In genomic region chr17:17667231-17667630, GRCh38 we compare ENCODE assay signal across 13 cellular contexts. TPM values are rescaled to one million over a fixed set of nuclear protein-coding genes. Genes with fewer than 3 reads are reported as not detected.
DNase-seq lines count a peak whose midpoint lies in the region; ATAC-seq, FAIRE-seq and TF ChIP-seq lines count a peak whose summit lies in the region.
"Had no signal": no experiment of that assay in that cellular context is flagged by ENCODE, and none has a peak within 500 bp of the region (broad histone marks: within the 10 kb centered on the region; RNA-seq: fewer than 3 reads in every experiment).

No MANE protein-coding gene starts in this region.

- H3K9me3 Mint-ChIP-seq in astrocyte (ENCODE audit: unreplicated experiment) (no peaks in the 10 kb centered on the region), neural progenitor cell (peaks cover 2% of the 10 kb centered on the region)
- H3K9me3 Mint-ChIP-seq: CD4-positive, CD25-positive, alpha-beta regulatory T cell had no signal

- no peaks in the 10 kb centered on the region for H3K36me3 ChIP-seq in IMR-90 (ENCODE audit: control insufficient read depth, insufficient read depth, low read length)
- H3K36me3 ChIP-seq in astrocyte (ENCODE audit: insufficient read depth, low read length) = no peaks in the 10 kb centered on the region
- H3K36me3 ChIP-seq in neural progenitor cell = no peaks in the 10 kb centered on the region
- H3K36me3 ChIP-seq in sigmoid colon = no peaks in the 10 kb centered on the region

- CTCF ChIA-PET in IMR-90 (lab: Yijun Ruan, JAX) = no interaction called here

- TF ChIP-seq RAD21 in IMR-90 (IDR thresholded peaks at IDR 0.05; ENCODE audit: low read length) = no peak

- no CpG with 5 or more reads among the region's 2 CpGs for WGBS in IMR-90 (ENCODE audit: extremely low coverage in 2 of 2, insufficient read length in 1 of 2), 2 experiments
- 78 to 81% methylated on average over 2 of the region's 2 CpGs for WGBS in sigmoid colon, 2 donors

- H3K36me3 Mint-ChIP-seq in astrocyte (ENCODE audit: low read depth, unreplicated experiment) (no peaks in the 10 kb centered on the region), neural progenitor cell (no peaks in the 10 kb centered on the region)
- H3K36me3 Mint-ChIP-seq: CD4-positive, CD25-positive, alpha-beta regulatory T cell had no signal

- H3K4me3 Mint-ChIP-seq in astrocyte (ENCODE audit: unreplicated experiment) (no peak overlapping the region), neural progenitor cell (no peak overlapping the region)
- H3K4me3 Mint-ChIP-seq: CD4-positive, CD25-positive, alpha-beta regulatory T cell had no signal

- H3K4me1 ChIP-seq in IMR-90 (ENCODE audit: control insufficient read depth, insufficient read depth, low read length) = peaks cover 8% of the 10 kb centered on the region
- peaks cover 22% of the 10 kb centered on the region for H3K4me1 ChIP-seq in astrocyte (ENCODE audit: insufficient read depth, low read length)
- peaks cover 7% of the 10 kb centered on the region for H3K4me1 ChIP-seq in neural progenitor cell
- H3K4me1 ChIP-seq in sigmoid colon = peaks cover 0 to 9% (median 7%) of the 10 kb centered on the region in 4 donors

- H3K27ac Mint-ChIP-seq in astrocyte (ENCODE audit: unreplicated experiment) (peak overlapping the region; percentile 36), neural progenitor cell (peak overlapping the region; percentile 87)
- H3K27ac Mint-ChIP-seq: CD4-positive, CD25-positive, alpha-beta regulatory T cell had no signal

- H2BK5ac ChIP-seq in IMR-90 (ENCODE audit: low read depth, low read length, poor library complexity, severe bottlenecking) = no peak overlapping the region

- peak overlapping the region; percentile 33; the same call in 1 of the 2 replicates for H2AK5ac ChIP-seq in IMR-90 (ENCODE audit: low read depth, low read length)

- H3K27ac ChIP-seq in IMR-90 (ENCODE audit: insufficient read depth, low read length) (no peak overlapping the region), astrocyte (ENCODE audit: low read depth, low read length) (no peak overlapping the region), neural progenitor cell (no peak overlapping the region), sigmoid colon (no peak overlapping the region)
- H3K27ac ChIP-seq: 22Rv1 had no signal

- H4K8ac ChIP-seq in IMR-90 (ENCODE audit: low read depth in 2 of 2, low read length in 2 of 2) = no peak overlapping the region

- H2BK120ac ChIP-seq in IMR-90 (ENCODE audit: low read depth, low read length) = no peak overlapping the region

- no peak overlapping the region for H3K14ac ChIP-seq in IMR-90 (replicated peaks; ENCODE audit: low read depth, low read length)

- peaks cover 26% of the 10 kb centered on the region for H3K4me1 Mint-ChIP-seq in astrocyte (ENCODE audit: low read depth, unreplicated experiment)
- H3K4me1 Mint-ChIP-seq in neural progenitor cell = peaks cover 80% of the 10 kb centered on the region

- H3K4me2 ChIP-seq in IMR-90 (ENCODE audit: low read depth, low read length) (no peak overlapping the region), astrocyte (ENCODE audit: low read length) (no peak overlapping the region), neural progenitor cell (no peak overlapping the region)

- peaks cover 16% of the 10 kb centered on the region for H3K27me3 Mint-ChIP-seq in astrocyte (ENCODE audit: low read depth, unreplicated experiment)
- peaks cover 9% of the 10 kb centered on the region for H3K27me3 Mint-ChIP-seq in neural progenitor cell (ENCODE audit: insufficient read depth, low read depth)

- POLR2A ChIA-PET in IMR-90 (lab: Charles Lee; ENCODE audit: unreplicated experiment) = no interaction called here

- H2AK9ac ChIP-seq in IMR-90 (replicated peaks; ENCODE audit: low read depth, low read length, poor library complexity) = no peak overlapping the region

- H3F3A ChIP-seq in neural progenitor cell (ENCODE audit: low read depth) = peaks cover 21% of the 10 kb centered on the region

- no peak for ATAC-seq in IMR-90 (ENCODE audit: low read depth)
- ATAC-seq in HG03342 (IDR thresholded peaks at IDR 0.05; ENCODE audit: unreplicated experiment) = no peak
- ATAC-seq: HCT116 had no signal

- no TSS peak for BruUV-seq in IMR-90 (replicated peaks; lab: Mats Ljungman, UMichigan)

- no peak overlapping the region for H2BK20ac ChIP-seq in IMR-90 (ENCODE audit: low read depth, low read length)

- no peaks in the 10 kb centered on the region for H3K79me1 ChIP-seq in IMR-90 (ENCODE audit: low read depth in 1 of 2, low read length in 2 of 2)

- no peak overlapping the region for H4K5ac ChIP-seq in IMR-90 (ENCODE audit: low read depth, low read length)

- no peaks in the 10 kb centered on the region for H4K20me1 ChIP-seq in IMR-90 (ENCODE audit: insufficient read depth, low read length)
- no peaks in the 10 kb centered on the region for H4K20me1 ChIP-seq in astrocyte (ENCODE audit: insufficient read depth, low read length)
- no peaks in the 10 kb centered on the region for H4K20me1 ChIP-seq in neural progenitor cell (ENCODE audit: low read depth)

- intact Hi-C loops in IMR-90 (cut with micrococcal nuclease) (no loop called here), sigmoid colon (cut with DNase I) (no loop called here)

- TF ChIP-seq EP300 in sigmoid colon (IDR thresholded peaks at IDR 0.05) = no peak

- H3K56ac ChIP-seq in IMR-90 (ENCODE audit: extremely low read depth, insufficient read depth, low read length) = no peak overlapping the region

- no peak for FAIRE-seq in astrocyte (lab: Jason Lieb, UNC)
- FAIRE-seq: H54 had no signal

- no peak overlapping the region for H3K23ac ChIP-seq in IMR-90 (ENCODE audit: low read depth, low read length)

- H3K27me3 ChIP-seq in IMR-90 (ENCODE audit: control insufficient read depth, insufficient read depth, low read length) (no peaks in the 10 kb centered on the region; the same call in 1 of the 2 replicates), astrocyte (ENCODE audit: insufficient read depth, low read length) (no peaks in the 10 kb centered on the region), neural progenitor cell (no peaks in the 10 kb centered on the region), sigmoid colon (no peaks in the 10 kb centered on the region)

- H3K79me2 ChIP-seq in astrocyte (ENCODE audit: insufficient read depth, low read length) (no peaks in the 10 kb centered on the region), neural progenitor cell (ENCODE audit: low read depth) (no peaks in the 10 kb centered on the region)

- H3K4ac ChIP-seq in IMR-90 (ENCODE audit: low read depth, low read length) = no peak overlapping the region; the same call in 1 of the 2 replicates

- dilution Hi-C loops in IMR-90 (cut with HindIII; ENCODE audit: low sequenced_read_pairs, unreplicated experiment) = no loop called here

- no peak overlapping the region for H3K9ac ChIP-seq in IMR-90 (ENCODE audit: low read depth, low read length)
- no peak overlapping the region for H3K9ac ChIP-seq in astrocyte (ENCODE audit: low read length)
- H3K9ac ChIP-seq in neural progenitor cell = no peak overlapping the region

- peaks cover 14% of the 10 kb centered on the region for H3K9me1 ChIP-seq in IMR-90 (ENCODE audit: insufficient read depth, low read length)

- no peaks in the 10 kb centered on the region for H3K9me3 ChIP-seq in IMR-90 (ENCODE audit: control insufficient read depth, insufficient read depth, low read length)
- H3K9me3 ChIP-seq in astrocyte (ENCODE audit: insufficient read depth, low read depth, low read length) = no peaks in the 10 kb centered on the region
- H3K9me3 ChIP-seq in neural progenitor cell (ENCODE audit: low read depth) = no peaks in the 10 kb centered on the region
- no peaks in the 10 kb centered on the region for H3K9me3 ChIP-seq in sigmoid colon

- no peak overlapping the region for H4K91ac ChIP-seq in IMR-90 (ENCODE audit: insufficient read depth, low read depth, low read length)

- no peak for TF ChIP-seq CTCF in IMR-90 (conservative IDR thresholded peaks at IDR 0.05; ENCODE audit: low read depth, low read length)
- TF ChIP-seq CTCF in astrocyte (IDR thresholded peaks at IDR 0.05; ENCODE audit: insufficient read depth, low read depth, low read length) = no peak
- no peak for TF ChIP-seq CTCF in neural progenitor cell (IDR thresholded peaks at IDR 0.05)
- no peak for TF ChIP-seq CTCF in sigmoid colon (IDR thresholded peaks at IDR 0.05)

- peak; percentile 27 for DNase-seq in NK-92 treated with Interleukin-12 subunit alpha and Interleukin-12 subunit beta, amount 100 ng/mL, for 24 hours (lab: John Stamatoyannopoulos, UW)
- DNase-seq in NK-92 (lab: John Stamatoyannopoulos, UW; ENCODE audit: unreplicated experiment) = no peak
- DNase-seq in IMR-90 = no peak
- no peak for DNase-seq in astrocyte (ENCODE audit: low read depth)
- no peak for DNase-seq in neural progenitor cell (ENCODE audit: low spot score)
- no peak for DNase-seq in LoVo (ENCODE audit: low spot score)
- no peak for DNase-seq in sigmoid colon
- DNase-seq: CD4-positive, CD25-positive, alpha-beta regulatory T cell; GF-D8 had no signal

- peak overlapping the region; percentile 25 for H2AFZ ChIP-seq in IMR-90 (replicated peaks; ENCODE audit: low read length, poor library complexity)
- H2AFZ ChIP-seq in astrocyte (ENCODE audit: low read depth, low read length) = no peak overlapping the region
- H2AFZ ChIP-seq in neural progenitor cell (replicated peaks) = no peak overlapping the region

- TF ChIP-seq POLR2A in IMR-90 (IDR thresholded peaks at IDR 0.05; ENCODE audit: low read depth, low read length) (no peak), sigmoid colon (IDR thresholded peaks at IDR 0.05) (no peak)

- H3K4me3 ChIP-seq in IMR-90 (ENCODE audit: insufficient read depth, low read depth, low read length) = no peak overlapping the region
- no peak overlapping the region for H3K4me3 ChIP-seq in astrocyte (ENCODE audit: insufficient read depth, low read depth, low read length)
- no peak overlapping the region for H3K4me3 ChIP-seq in neural progenitor cell
- no peak overlapping the region for H3K4me3 ChIP-seq in sigmoid colon

- no peak overlapping the region for H2BK15ac ChIP-seq in IMR-90 (ENCODE audit: low read depth, low read length)

- in situ Hi-C loops in IMR-90 (cut with MboI; ENCODE audit: low sequenced_read_pairs) = no loop called here

- no peak overlapping the region for H3K18ac ChIP-seq in IMR-90 (ENCODE audit: low read depth, low read length)

TF ChIP-seq in IMR-90, 13 proteins besides CTCF, POLR2A, EP300 and RAD21 (continues in another document):
- TF ChIP-seq SMC3 (IDR thresholded peaks at IDR 0.05; ENCODE audit: low read depth, low read length) = no peak
- no peak for TF ChIP-seq MXI1 (IDR thresholded peaks at IDR 0.05; ENCODE audit: borderline replicate concordance, low read depth, low read length)
- no peak for TF ChIP-seq FOS (IDR thresholded peaks at IDR 0.05; ENCODE audit: low read depth, low read length)
- TF ChIP-seq NFE2L2 (IDR thresholded peaks at IDR 0.05; ENCODE audit: low read depth, low read length) = no peak
- no peak for TF ChIP-seq CHD1 (IDR thresholded peaks at IDR 0.05; ENCODE audit: low read depth, low read length)

RNA-seq across cellular contexts. Expression of gene RAI1, which starts 14.0 kb away (rescaled TPM):
- total RNA-seq in IMR-90 (2012; rRNA removed) (1.8 and 1.9 TPM in 2 replicates), astrocyte (39.1 and 39.8 TPM in 2 replicates), neural progenitor cell (ENCODE audit: low replicate concordance) (18.0 and 27.4 TPM in 2 replicates), sigmoid colon (10 to 100 TPM in 2 of 4 donors, 1 to 10 TPM in 2; 7.4 to 31.9 (median 12.5) TPM)
- polyA plus RNA-seq in IMR-90 (2012; rRNA removed) (10.5 and 14.0 TPM in 2 replicates), sigmoid colon (10 to 100 TPM in 1 of 3 donors, 1 to 10 TPM in 2; 1.8 to 14.2 (median 2.5) TPM)
- 5.5 and 10.5 TPM in 2 replicates for polyA plus RNA-seq in IMR-90 (2012; cell fraction: cytosol; rRNA removed)
- polyA plus RNA-seq in IMR-90 (2012; cell fraction: nucleus; rRNA removed; ENCODE audit: low replicate concordance) = 18.8 and 32.7 TPM in 2 replicates
